ENCODE assay signal across 7 cellular contexts in genomic region chr19:18020212-18021067, GRCh38. TPM values are rescaled to one million over a fixed set of nuclear protein-coding genes. Genes with fewer than 3 reads are reported as not detected.
A peak's percentile ranks its signal among the peaks of the same experiment; 100 is the strongest.
DNase-seq lines count a peak whose midpoint lies in the region; ATAC-seq and TF ChIP-seq lines count a peak whose summit lies in the region.

No MANE protein-coding gene starts in this region.

- peak overlapping the region; percentile 76 for H4K91ac ChIP-seq in IMR-90 (ENCODE audit: insufficient read depth, low read depth, low read length)

- peak overlapping the region; percentile 91 to 100 for H4K8ac ChIP-seq in IMR-90 (ENCODE audit: low read depth in 2 of 2, low read length in 2 of 2)

- CTCF ChIA-PET in IMR-90 (lab: Yijun Ruan, JAX), result no interaction called here

- no peak overlapping the region for H3K9ac ChIP-seq in IMR-90 (ENCODE audit: low read depth, low read length)

- H3K18ac ChIP-seq in IMR-90 (ENCODE audit: low read depth, low read length), result peak overlapping the region; percentile 67

- peaks cover 17% of the 10 kb centered on the region for H3K9me1 ChIP-seq in IMR-90 (ENCODE audit: insufficient read depth, low read length)

- no peak overlapping the region for H3K4me3 ChIP-seq in IMR-90 (ENCODE audit: insufficient read depth, low read depth, low read length)
- H3K4me3 ChIP-seq in left lung, result no peak overlapping the region

- DNase-seq in IMR-90 (peak; percentile 49), astrocyte of the hippocampus (ENCODE audit: low read depth, low spot score) (peak; percentile 87), left lung (peak; percentile 72 to 90), superior temporal gyrus (ENCODE audit: extremely low spot score) (peak; percentile 88), foreskin keratinocyte (no peak), NCI-H82 treated with DMSO at 0.1 percent for 48 hours (lab: John Stamatoyannopoulos, UW; ENCODE audit: unreplicated experiment) (no peak)

- H3K56ac ChIP-seq in IMR-90 (ENCODE audit: extremely low read depth, insufficient read depth, low read length), result no peak overlapping the region

- peak overlapping the region; percentile 85 for H2BK20ac ChIP-seq in IMR-90 (ENCODE audit: low read depth, low read length)

- peak overlapping the region; percentile 55; the same call in 1 of the 2 replicates for H3K4me2 ChIP-seq in IMR-90 (ENCODE audit: low read depth, low read length)

- BruUV-seq in IMR-90 (replicated peaks; lab: Mats Ljungman, UMichigan), result no TSS peak

- TF ChIP-seq CTCF in IMR-90 (conservative IDR thresholded peaks at IDR 0.05; ENCODE audit: low read depth, low read length) (no peak), left lung (IDR thresholded peaks at IDR 0.05) (peak in 1 of 2 donors; percentile 10), foreskin keratinocyte (conservative IDR thresholded peaks at IDR 0.05) (no peak)

- intact Hi-C loops in IMR-90 (cut with micrococcal nuclease) (no loop called here), left lung (cut with DNase I) (no loop called here)

- H3K27ac ChIP-seq in IMR-90 (ENCODE audit: insufficient read depth, low read length) (no peak overlapping the region), left lung (peak overlapping the region; percentile 84 to 88), foreskin keratinocyte (no peak overlapping the region)

- H2AFZ ChIP-seq in IMR-90 (replicated peaks; ENCODE audit: low read length, poor library complexity), result peak overlapping the region; percentile 97

- no peak for TF ChIP-seq POLR2A in IMR-90 (IDR thresholded peaks at IDR 0.05; ENCODE audit: low read depth, low read length)

- H3K36me3 ChIP-seq in IMR-90 (ENCODE audit: control insufficient read depth, insufficient read depth, low read length) (peaks cover 2% of the 10 kb centered on the region; the same call in 1 of the 2 replicates), left lung (peaks cover 0 to 4% of the 10 kb centered on the region in 2 donors)

- H3K79me1 ChIP-seq in IMR-90 (ENCODE audit: low read depth in 1 of 2, low read length in 2 of 2), result peaks cover 0 to 6% of the 10 kb centered on the region in 2 experiments; a peak in 1 of 4 replicates

- no peak for TF ChIP-seq RAD21 in IMR-90 (IDR thresholded peaks at IDR 0.05; ENCODE audit: low read length)

- peaks cover 17% of the 10 kb centered on the region for H3K4me1 ChIP-seq in IMR-90 (ENCODE audit: control insufficient read depth, insufficient read depth, low read length)
- H3K4me1 ChIP-seq in left lung, result peaks cover 28 to 95% of the 10 kb centered on the region in 2 donors
- peaks cover 9% of the 10 kb centered on the region for H3K4me1 ChIP-seq in foreskin keratinocyte

- peak overlapping the region; percentile 53 for H3K23ac ChIP-seq in IMR-90 (ENCODE audit: low read depth, low read length)

- H2BK120ac ChIP-seq in IMR-90 (ENCODE audit: low read depth, low read length), result peak overlapping the region; percentile 85

- in situ Hi-C loops in IMR-90 (cut with MboI; ENCODE audit: low sequenced_read_pairs), result no loop called here

- ATAC-seq in IMR-90 (ENCODE audit: low read depth) (peak; percentile 65), left lung (peak; percentile 23), foreskin keratinocyte (no peak), GM19324 (IDR thresholded peaks at IDR 0.05; ENCODE audit: low FRiP score, unreplicated experiment) (no peak)

- H3K14ac ChIP-seq in IMR-90 (replicated peaks; ENCODE audit: low read depth, low read length), result peak overlapping the region; percentile 88

- 72% methylated on average over 3 of the region's 15 CpGs; no CpG with 5 or more reads in 1 of the 2 experiments for WGBS in IMR-90 (ENCODE audit: extremely low coverage in 2 of 2, insufficient read length in 1 of 2), 2 experiments

- H3K27me3 ChIP-seq in IMR-90 (ENCODE audit: control insufficient read depth, insufficient read depth, low read length) (no peaks in the 10 kb centered on the region), left lung (no peaks in the 10 kb centered on the region), foreskin keratinocyte (no peaks in the 10 kb centered on the region)

- POLR2A ChIA-PET in IMR-90 (lab: Charles Lee; ENCODE audit: unreplicated experiment), result no interaction called here

- H4K5ac ChIP-seq in IMR-90 (ENCODE audit: low read depth, low read length), result peak overlapping the region; percentile 92

- peak overlapping the region; percentile 94; the same call in 2 of the 3 replicates for H2BK15ac ChIP-seq in IMR-90 (ENCODE audit: low read depth, low read length)

- peak overlapping the region; percentile 89 for H2AK9ac ChIP-seq in IMR-90 (replicated peaks; ENCODE audit: low read depth, low read length, poor library complexity)

- H3K9me3 ChIP-seq in IMR-90 (ENCODE audit: control insufficient read depth, insufficient read depth, low read length), result no peaks in the 10 kb centered on the region
- H3K9me3 ChIP-seq in left lung, result no peaks in the 10 kb centered on the region

- no peaks in the 10 kb centered on the region for H4K20me1 ChIP-seq in IMR-90 (ENCODE audit: insufficient read depth, low read length)

- H3K4ac ChIP-seq in IMR-90 (ENCODE audit: low read depth, low read length), result peak overlapping the region; percentile 86

- peak overlapping the region; percentile 85 for H2AK5ac ChIP-seq in IMR-90 (ENCODE audit: low read depth, low read length)

- H2BK5ac ChIP-seq in IMR-90 (ENCODE audit: low read depth, low read length, poor library complexity, severe bottlenecking), result peak overlapping the region; percentile 53

- dilution Hi-C loops in IMR-90 (cut with HindIII; ENCODE audit: low sequenced_read_pairs, unreplicated experiment), result no loop called here

TF ChIP-seq in IMR-90, 13 proteins besides CTCF, POLR2A, EP300 and RAD21:
- TF ChIP-seq FOS (IDR thresholded peaks at IDR 0.05; ENCODE audit: low read depth, low read length), result no peak
- TF ChIP-seq RCOR1 (IDR thresholded peaks at IDR 0.05; ENCODE audit: insufficient replicate concordance, low read length), result no peak
- TF ChIP-seq CEBPB (IDR thresholded peaks at IDR 0.05; ENCODE audit: low read depth, low read length), result no peak
- TF ChIP-seq MAZ (IDR thresholded peaks at IDR 0.05; ENCODE audit: borderline replicate concordance, low read depth, low read length), result no peak
- TF ChIP-seq SMC3 (IDR thresholded peaks at IDR 0.05; ENCODE audit: low read depth, low read length), result peak; percentile 6; the same call in 1 of the 2 replicates
TF ChIP-seq in IMR-90: peak in this region for 1.

RNA-seq across cellular contexts. Expression of gene ARRDC2, which starts 12.5 kb away (rescaled TPM):
- total RNA-seq in IMR-90 (2012; rRNA removed), result 1.4 and 1.9 TPM in 2 replicates
- 4.5 and 4.9 TPM in 2 replicates for polyA plus RNA-seq in IMR-90 (2012; rRNA removed)
- 1.7 and 6.3 TPM in 2 replicates for polyA plus RNA-seq in IMR-90 (2012; cell fraction: cytosol; rRNA removed)
- 11.8 and 32.4 TPM in 2 replicates for polyA plus RNA-seq in IMR-90 (2012; cell fraction: nucleus; rRNA removed; ENCODE audit: low replicate concordance)
- total RNA-seq in left lung, result 10 to 100 TPM; 23.3 to 37.8 TPM
- 3.8 and 4.7 TPM in 2 replicates for total RNA-seq in foreskin keratinocyte
- 4.6 and 4.7 TPM in 2 replicates for polyA plus RNA-seq in foreskin keratinocyte

RNA-seq across cellular contexts. Expression of gene KCNN1, which starts 53.5 kb away (rescaled TPM):
- under 0.01 TPM in 1 of 2 replicates, not detected in the other for total RNA-seq in IMR-90 (2012; rRNA removed)
- 0.09 and 0.36 TPM in 2 replicates for polyA plus RNA-seq in IMR-90 (2012; rRNA removed)
- 0.02 and 0.40 TPM in 2 replicates for polyA plus RNA-seq in IMR-90 (2012; cell fraction: cytosol; rRNA removed)
- polyA plus RNA-seq in IMR-90 (2012; cell fraction: nucleus; rRNA removed; ENCODE audit: low replicate concordance), result 0.10 and 0.17 TPM in 2 replicates
- under 1 TPM; 0.06 to 0.10 TPM for total RNA-seq in left lung
- total RNA-seq in foreskin keratinocyte, result not detected in 2 replicates
- 0.02 and 0.03 TPM in 2 replicates for polyA plus RNA-seq in foreskin keratinocyte

Comparison
In these comparisons a context has a peak if more than half of its experiments do, and no peak if none do; other contexts are left out.
1. ATAC-seq: peak in IMR-90 (single experiment) and left lung (single experiment); none in foreskin keratinocyte (single experiment) and GM19324 (single experiment).
2. DNase-seq: peak in IMR-90 (single experiment), astrocyte of the hippocampus (single experiment), left lung (2 of 2) and superior temporal gyrus (single experiment); none in foreskin keratinocyte (0 of 2) and NCI-H82 treated with DMSO at 0.1 percent for 48 hours (single experiment).
3. H3K27ac ChIP-seq: peak in left lung (2 of 2); none in IMR-90 (single experiment) and foreskin keratinocyte (single experiment).